In genomic region chr19:3879656-3880055, GRCh38 we compare ENCODE assay signal across 16 cellular contexts. TPM values are rescaled to one million over a fixed set of nuclear protein-coding genes. Genes with fewer than 3 reads are reported as not detected.
DNase-seq lines count a peak whose midpoint lies in the region; ATAC-seq, FAIRE-seq and TF ChIP-seq lines count a peak whose summit lies in the region.
"Had no signal": no experiment of that assay in that cellular context is flagged by ENCODE, and none has a peak within 500 bp of the region (broad histone marks: within the 10 kb centered on the region; RNA-seq: fewer than 3 reads in every experiment).

No MANE protein-coding gene starts in this region.

- H3K79me2 ChIP-seq in OCI-LY3 (ENCODE audit: low read length): no peaks in the 10 kb centered on the region

- peaks cover 34 to 73% (median 38%) of the 10 kb centered on the region in 5 donors for H3K27me3 Mint-ChIP-seq in naive thymus-derived CD4-positive, alpha-beta T cell

- CTCF ChIA-PET in A549 (lab: Yijun Ruan, JAX): interaction anchor here (1.4 kb wide), 1 partner anchor 27 kb away, joined by 3 read pairs; no protein-coding TSS in a partner anchor
- CTCF ChIA-PET in naive thymus-derived CD4-positive, alpha-beta T cell (lab: Charles Lee): no interaction called here

- H3K27ac Mint-ChIP-seq in naive thymus-derived CD4-positive, alpha-beta T cell: no peak overlapping the region

- H3K4me3 Mint-ChIP-seq in naive thymus-derived CD4-positive, alpha-beta T cell: peak overlapping the region in 1 of 10 donors; percentile 31

- no peaks in the 10 kb centered on the region for H3K36me3 ChIP-seq in OCI-LY3 (replicated peaks; ENCODE audit: low read depth, low read length)
- H3K36me3 ChIP-seq in naive thymus-derived CD4-positive, alpha-beta T cell (ENCODE audit: control insufficient read depth in 2 of 3, insufficient read depth in 3 of 3, low read length in 3 of 3): no peaks in the 10 kb centered on the region
- H3K36me3 ChIP-seq: SJCRH30 had no signal

- 20% methylated on average over 12 of the region's 12 CpGs for WGBS in A549 (ENCODE audit: missing lambda C conversion rate)

- peaks cover 0 to 16% (median 12%) of the 10 kb centered on the region in 7 donors for H3K4me1 Mint-ChIP-seq in naive thymus-derived CD4-positive, alpha-beta T cell

- TF ChIP-seq RAD21 in A549 (conservative IDR thresholded peaks at IDR 0.05 in 1 of 2, IDR thresholded peaks at IDR 0.05 in 1 of 2): no peak

- ATAC-seq in A549 (no peak), foreskin keratinocyte (no peak), omental fat pad (ENCODE audit: low FRiP score) (no peak), Right ventricle myocardium superior (ENCODE audit: poor library complexity) (no peak), left ventricle myocardium superior (no peak)
- ATAC-seq in naive thymus-derived CD4-positive, alpha-beta T cell: no peak

- intact Hi-C loops in Right ventricle myocardium superior (cut with DNase I) (no loop called here), left ventricle myocardium superior (cut with micrococcal nuclease) (no loop called here)
- intact Hi-C loops in naive thymus-derived CD4-positive, alpha-beta T cell (cut with micrococcal nuclease): no loop called here

- H3K27me3 ChIP-seq in OCI-LY3 (ENCODE audit: low read depth, low read length): no peaks in the 10 kb centered on the region
- peaks cover 29% of the 10 kb centered on the region for H3K27me3 ChIP-seq in foreskin keratinocyte
- peaks cover 0 to 9% of the 10 kb centered on the region in 2 donors for H3K27me3 ChIP-seq in naive thymus-derived CD4-positive, alpha-beta T cell (ENCODE audit: control insufficient read depth in 2 of 2, insufficient read depth in 2 of 2, low read length in 2 of 2)
- H3K27me3 ChIP-seq: SJCRH30 had no signal

- peaks cover 0 to 1% (median 0%) of the 10 kb centered on the region in 11 donors for H3K9me3 Mint-ChIP-seq in naive thymus-derived CD4-positive, alpha-beta T cell

- H3K27ac ChIP-seq in A549 (no peak overlapping the region), OCI-LY3 (ENCODE audit: low read length) (no peak overlapping the region), foreskin keratinocyte (no peak overlapping the region)
- no peak overlapping the region for H3K27ac ChIP-seq in naive thymus-derived CD4-positive, alpha-beta T cell (ENCODE audit: low read depth, low read length)
- H3K27ac ChIP-seq: SJCRH30 had no signal

- H3K4me3 ChIP-seq in A549 (no peak overlapping the region), OCI-LY3 (ENCODE audit: low read length) (no peak overlapping the region)
- H3K4me3 ChIP-seq in naive thymus-derived CD4-positive, alpha-beta T cell (ENCODE audit: low read length): no peak overlapping the region
- H3K4me3 ChIP-seq: SJCRH30, smooth muscle cell had no signal

- H3K9ac ChIP-seq in OCI-LY3 (ENCODE audit: low read length): no peak overlapping the region

- TF ChIP-seq CTCF in A549 (IDR thresholded peaks at IDR 0.05) (peak; percentile 15; the same call in 1 of the 3 replicates), GM12872 (IDR thresholded peaks at IDR 0.05; ENCODE audit: insufficient read depth, low read depth, low read length) (peak; percentile 40; the same call in 2 of the 3 replicates), OCI-LY3 (IDR thresholded peaks at IDR 0.05; ENCODE audit: low read depth, low read length) (peak; percentile 29), foreskin keratinocyte (conservative IDR thresholded peaks at IDR 0.05) (peak; percentile 19), omental fat pad (IDR thresholded peaks at IDR 0.05) (no peak)

- no peak for FAIRE-seq in A549 (lab: Jason Lieb, UNC)

- DNase-seq in A549 (ENCODE audit: low read depth in 1 of 2, low spot score in 1 of 2) (peak in 1 of 2 experiments; percentile 34), foreskin keratinocyte (no peak), omental fat pad (ENCODE audit: low spot score) (no peak), Right ventricle myocardium superior (no peak), left ventricle myocardium superior (no peak)
- no peak for DNase-seq in naive thymus-derived CD4-positive, alpha-beta T cell
- DNase-seq: activated CD4-positive, alpha-beta T cell treated with anti-CD3 and anti-CD28 coated beads, Interleukin-2, amount 50 U/mL, for 4 hours; NCI-H446 treated with DMSO at 0.1 percent for 48 hours; SJCRH30; stimulated activated naive CD4-positive, alpha-beta T cell; T1000 had no signal

- H3K4me2 ChIP-seq in A549 (no peak overlapping the region), OCI-LY3 (ENCODE audit: low read length) (no peak overlapping the region)

- no peak for TF ChIP-seq POLR2A in A549 (IDR thresholded peaks at IDR 0.05; ENCODE audit: low read length)

- no peak overlapping the region for H2AFZ ChIP-seq in OCI-LY3 (ENCODE audit: low read depth, low read length)

- peaks cover 4% of the 10 kb centered on the region for H4K20me1 ChIP-seq in OCI-LY3 (ENCODE audit: insufficient read depth, low read length)

- POLR2A ChIA-PET in A549 (lab: Yijun Ruan, JAX): no interaction called here
- POLR2A ChIA-PET in naive thymus-derived CD4-positive, alpha-beta T cell (lab: Charles Lee): no interaction called here

- peaks cover 0 to 1% (median 0%) of the 10 kb centered on the region in 5 donors for H3K36me3 Mint-ChIP-seq in naive thymus-derived CD4-positive, alpha-beta T cell

- TF ChIP-seq EP300 in A549 (IDR thresholded peaks at IDR 0.05): no peak

- no peaks in the 10 kb centered on the region for H3K4me1 ChIP-seq in A549
- no peaks in the 10 kb centered on the region for H3K4me1 ChIP-seq in OCI-LY3 (ENCODE audit: low read length)
- H3K4me1 ChIP-seq in foreskin keratinocyte: no peaks in the 10 kb centered on the region
- H3K4me1 ChIP-seq in naive thymus-derived CD4-positive, alpha-beta T cell (ENCODE audit: control insufficient read depth in 2 of 2, insufficient read depth in 2 of 2, low read length in 2 of 2): peaks cover 0 to 9% of the 10 kb centered on the region in 2 donors
- H3K4me1 ChIP-seq: SJCRH30 had no signal

- H3K9me3 ChIP-seq in A549: no peaks in the 10 kb centered on the region
- H3K9me3 ChIP-seq in OCI-LY3 (ENCODE audit: insufficient read depth, low read length): no peaks in the 10 kb centered on the region
- no peaks in the 10 kb centered on the region for H3K9me3 ChIP-seq in naive thymus-derived CD4-positive, alpha-beta T cell (ENCODE audit: control insufficient read depth in 2 of 3, low read length in 3 of 3)
- H3K9me3 ChIP-seq: SJCRH30 had no signal

TF ChIP-seq in A549, 52 proteins besides CTCF, POLR2A, EP300 and RAD21:
- TF ChIP-seq KDM5A (IDR thresholded peaks at IDR 0.05) (no peak), ZSCAN20 (CRISPR knock-in tag; IDR thresholded peaks at IDR 0.05) (no peak), NFE2L2 (conservative IDR thresholded peaks at IDR 0.05; ENCODE audit: low read length) (no peak), CHD4 (IDR thresholded peaks at IDR 0.05; ENCODE audit: borderline replicate concordance) (no peak), ZNF302 (CRISPR knock-in tag; IDR thresholded peaks at IDR 0.05) (no peak), POLR2AphosphoS2 (conservative IDR thresholded peaks at IDR 0.05; ENCODE audit: low read length) (no peak)
- TF ChIP-seq, protein P1, sequence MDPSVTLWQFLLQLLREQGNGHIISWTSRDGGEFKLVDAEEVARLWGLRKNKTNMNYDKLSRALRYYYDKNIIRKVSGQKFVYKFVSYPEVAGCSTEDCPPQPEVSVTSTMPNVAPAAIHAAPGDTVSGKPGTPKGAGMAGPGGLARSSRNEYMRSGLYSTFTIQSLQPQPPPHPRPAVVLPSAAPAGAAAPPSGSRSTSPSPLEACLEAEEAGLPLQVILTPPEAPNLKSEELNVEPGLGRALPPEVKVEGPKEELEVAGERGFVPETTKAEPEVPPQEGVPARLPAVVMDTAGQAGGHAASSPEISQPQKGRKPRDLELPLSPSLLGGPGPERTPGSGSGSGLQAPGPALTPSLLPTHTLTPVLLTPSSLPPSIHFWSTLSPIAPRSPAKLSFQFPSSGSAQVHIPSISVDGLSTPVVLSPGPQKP (IDR thresholded peaks at IDR 0.05; ENCODE audit: low read depth, low read length): no peak

RNA-seq across cellular contexts. Expression of gene ATCAY, which starts 0.8 kb away (rescaled TPM):
- polyA plus RNA-seq in A549 (2011; rRNA removed) (0.04 and 0.06 TPM in 2 replicates), A549 (2017; fragmentation: RNase III; extraction: RNeasy Plus Mini Kit Qiagen cat#74134 plus additional on column Dnase treatment) (0.03 to 0.24 TPM in 2 of 3 replicates, not detected in the other), foreskin keratinocyte (not detected in 2 replicates)
- 0.08 and 0.12 TPM in 2 replicates for polyA plus RNA-seq in A549 (2012; cell fraction: cytosol; rRNA removed)
- polyA plus RNA-seq in A549 (2012; cell fraction: nucleus; rRNA removed): 0.05 TPM in 1 of 2 replicates, not detected in the other
- 0.04 and 0.29 TPM in 2 replicates for polyA minus RNA-seq in A549 (2011; rRNA and poly(A)+ RNA removed)
- total RNA-seq in foreskin keratinocyte (not detected in 2 replicates), omental fat pad (not detected), Right ventricle myocardium superior (not detected), left ventricle myocardium superior (not detected)
- total RNA-seq in naive thymus-derived CD4-positive, alpha-beta T cell: not detected
- not detected for polyA plus RNA-seq in naive thymus-derived CD4-positive, alpha-beta T cell
- total RNA-seq: epithelial cell of proximal tubule, HT-29, SJCRH30 had no signal

RNA-seq across cellular contexts. Expression of gene ZFR2, which starts 10.8 kb away (rescaled TPM):
- polyA plus RNA-seq in A549 (2011; rRNA removed): 0.14 and 0.16 TPM in 2 replicates
- polyA plus RNA-seq in A549 (2012; cell fraction: cytosol; rRNA removed): 0.21 and 0.32 TPM in 2 replicates
- polyA plus RNA-seq in A549 (2012; cell fraction: nucleus; rRNA removed): 0.47 and 0.54 TPM in 2 replicates
- polyA plus RNA-seq in A549 (2017; fragmentation: RNase III; extraction: RNeasy Plus Mini Kit Qiagen cat#74134 plus additional on column Dnase treatment): 0.30 to 0.45 TPM (median 0.39 TPM) in 3 replicates
- not detected in 2 replicates for polyA minus RNA-seq in A549 (2011; rRNA and poly(A)+ RNA removed)
- 0.17 TPM in 1 of 2 replicates, not detected in the other for total RNA-seq in foreskin keratinocyte
- polyA plus RNA-seq in foreskin keratinocyte: 0.13 TPM in 1 of 2 replicates, not detected in the other
- total RNA-seq in omental fat pad: under 1 TPM in 1 of 4 donors, not detected in 3; 0.12 TPM
- not detected for total RNA-seq in Right ventricle myocardium superior
- total RNA-seq in left ventricle myocardium superior: not detected
- total RNA-seq in naive thymus-derived CD4-positive, alpha-beta T cell: 1 to 10 TPM in 4 of 5 experiments, under 1 TPM in 1; 0.22 to 3.8 (median 1.4) TPM
- polyA plus RNA-seq in naive thymus-derived CD4-positive, alpha-beta T cell: 1 to 10 TPM; 3.4 to 5.5 TPM
- total RNA-seq: epithelial cell of proximal tubule, HT-29, SJCRH30 had no signal

RNA-seq across cellular contexts. Expression of gene NMRK2, which starts 53.2 kb away (rescaled TPM):
- polyA plus RNA-seq in A549 (2011; rRNA removed): not detected in 2 replicates
- not detected in 2 replicates for polyA plus RNA-seq in A549 (2012; cell fraction: cytosol; rRNA removed)
- not detected in 2 replicates for polyA plus RNA-seq in A549 (2012; cell fraction: nucleus; rRNA removed)
- not detected in 3 replicates for polyA plus RNA-seq in A549 (2017; fragmentation: RNase III; extraction: RNeasy Plus Mini Kit Qiagen cat#74134 plus additional on column Dnase treatment)
- polyA minus RNA-seq in A549 (2011; rRNA and poly(A)+ RNA removed): not detected in 2 replicates
- not detected in 2 replicates for total RNA-seq in foreskin keratinocyte
- not detected in 2 replicates for polyA plus RNA-seq in foreskin keratinocyte
- total RNA-seq in omental fat pad: not detected
- total RNA-seq in Right ventricle myocardium superior: 589 TPM
- 1,046 TPM for total RNA-seq in left ventricle myocardium superior
- not detected for total RNA-seq in naive thymus-derived CD4-positive, alpha-beta T cell
- polyA plus RNA-seq in naive thymus-derived CD4-positive, alpha-beta T cell: not detected
- total RNA-seq: epithelial cell of proximal tubule, HT-29, smooth muscle cell had no signal
- polyA plus RNA-seq: smooth muscle cell had no signal

Comparison
In these comparisons a context has a peak if more than half of its experiments do, and no peak if none do; other contexts are left out.
1. CTCF ChIP-seq: peak in A549 (single experiment), GM12872 (single experiment), OCI-LY3 (single experiment) and foreskin keratinocyte (single experiment); none in omental fat pad (0 of 3).
2. RNA of gene NMRK2, which starts 53.2 kb away (total RNA-seq): 1,046 TPM in left ventricle myocardium superior (single experiment) and 589 TPM in Right ventricle myocardium superior (single experiment); not detected in foreskin keratinocyte, not detected in omental fat pad and not detected in naive thymus-derived CD4-positive, alpha-beta T cell; every median in the first group is over 100 times any median in the second.